In genomic region chr3:170359178-170359704, GRCh38 we compare ENCODE assay signal across 9 cellular contexts. TPM values are rescaled to one million over a fixed set of nuclear protein-coding genes. Genes with fewer than 3 reads are reported as not detected.
DNase-seq lines count a peak whose midpoint lies in the region; ATAC-seq and TF ChIP-seq lines count a peak whose summit lies in the region.
"Had no signal": no experiment of that assay in that cellular context is flagged by ENCODE, and none has a peak within 500 bp of the region (broad histone marks: within the 10 kb centered on the region; RNA-seq: fewer than 3 reads in every experiment).

No MANE protein-coding gene starts in this region.

- H3K36me3 ChIP-seq in GM23338 (ENCODE audit: insufficient read depth) = peaks cover 36% of the 10 kb centered on the region

- H4K20me1 ChIP-seq in GM23338 (replicated peaks; ENCODE audit: insufficient read depth) = peaks cover 47% of the 10 kb centered on the region

- no peak overlapping the region for H2AFZ ChIP-seq in GM23338

- H3K4me2 ChIP-seq in GM23338 = peak overlapping the region; percentile 86

- H3K79me2 ChIP-seq in GM23338 (replicated peaks; ENCODE audit: insufficient read depth) = peaks cover 67% of the 10 kb centered on the region

- H3K4me1 Mint-ChIP-seq in GM23338 = peaks cover 48% of the 10 kb centered on the region
- H3K4me1 Mint-ChIP-seq in glutamatergic neuron (ENCODE audit: low read depth, unreplicated experiment) = peaks cover 32% of the 10 kb centered on the region

- peak overlapping the region; percentile 89 for H3K4me3 Mint-ChIP-seq in GM23338
- H3K4me3 Mint-ChIP-seq in glutamatergic neuron (ENCODE audit: unreplicated experiment) = peak overlapping the region; percentile 88

- H3F3A ChIP-seq in GM23338 (replicated peaks; ENCODE audit: low read depth) = peaks cover 24% of the 10 kb centered on the region

- ATAC-seq in GM23338 (no peak), HG03045 (IDR thresholded peaks at IDR 0.05; ENCODE audit: unreplicated experiment) (no peak), HG02938 (IDR thresholded peaks at IDR 0.05; ENCODE audit: unreplicated experiment) (no peak)

- no peaks in the 10 kb centered on the region for H3K9me2 ChIP-seq in GM23338 (ENCODE audit: insufficient read depth)

- peaks cover 46% of the 10 kb centered on the region for H3K4me1 ChIP-seq in GM23338 (ENCODE audit: insufficient read depth)

- H3K27ac Mint-ChIP-seq in GM23338 (peak overlapping the region; percentile 89), glutamatergic neuron (ENCODE audit: unreplicated experiment) (peak overlapping the region; percentile 68)

- peak overlapping the region; percentile 92 for H3K4me3 ChIP-seq in GM23338
- H3K4me3 ChIP-seq in WI38 (ENCODE audit: low read depth, low read length) = peak overlapping the region; percentile 79
- peak overlapping the region; percentile 72 for H3K4me3 ChIP-seq in skeletal muscle cell (ENCODE audit: low read depth, low read length)

- H3K9me3 Mint-ChIP-seq in GM23338 (no peaks in the 10 kb centered on the region; the same call in 2 of the 3 replicates), glutamatergic neuron (ENCODE audit: unreplicated experiment) (peaks cover 9% of the 10 kb centered on the region)

- H3K27me3 Mint-ChIP-seq in GM23338 (ENCODE audit: insufficient read depth, low read depth, poor library complexity) (peaks cover 11% of the 10 kb centered on the region), glutamatergic neuron (ENCODE audit: unreplicated experiment) (peaks cover 7% of the 10 kb centered on the region)

- TF ChIP-seq CTCF in GM23338 (conservative IDR thresholded peaks at IDR 0.05; ENCODE audit: low read depth in 2 of 2) (no peak), WI38 (IDR thresholded peaks at IDR 0.05; ENCODE audit: low read depth, low read length) (no peak), glutamatergic neuron (IDR thresholded peaks at IDR 0.05; ENCODE audit: partially characterized antibody, unreplicated experiment) (no peak), GM10266 (IDR thresholded peaks at IDR 0.05; ENCODE audit: control insufficient read depth, insufficient read depth, low read depth, missing control alignments) (no peak)

- no peak for DNase-seq in GM23338 (ENCODE audit: low spot score)
- DNase-seq in glutamatergic neuron = no peak
- no peak for DNase-seq in skeletal muscle cell (ENCODE audit: low read depth)
- DNase-seq in activated CD8-positive, alpha-beta memory T cell treated with anti-CD3 and anti-CD28 coated beads, Interleukin-2, amount 50 U/mL, for 4 hours = no peak
- DNase-seq in GM10266 (ENCODE audit: extremely low spot score) = no peak
- DNase-seq: NCI-H2107 had no signal

- peak overlapping the region; percentile 93 for H3K27ac ChIP-seq in GM23338 (ENCODE audit: low read depth)

- no peaks in the 10 kb centered on the region for H3K27me3 ChIP-seq in GM23338 (ENCODE audit: insufficient read depth)

- peaks cover 60% of the 10 kb centered on the region for H3K36me3 Mint-ChIP-seq in GM23338 (ENCODE audit: low read depth)
- peaks cover 3% of the 10 kb centered on the region for H3K36me3 Mint-ChIP-seq in glutamatergic neuron (ENCODE audit: unreplicated experiment)

TF ChIP-seq in GM23338, 12 proteins besides CTCF, POLR2A, EP300 and RAD21:
- no peak for TF ChIP-seq ZNF462 (CRISPR knock-in tag; IDR thresholded peaks at IDR 0.05)
- no peak for TF ChIP-seq NANOG (IDR thresholded peaks at IDR 0.05; ENCODE audit: borderline replicate concordance)
- no peak for TF ChIP-seq ZNF114 (CRISPR knock-in tag; IDR thresholded peaks at IDR 0.05)
- no peak; the same call in 1 of the 2 replicates for TF ChIP-seq POLR2AphosphoS5 (IDR thresholded peaks at IDR 0.05; ENCODE audit: low read depth)
- no peak for TF ChIP-seq EZH2phosphoT487 (IDR thresholded peaks at IDR 0.05; ENCODE audit: unreplicated experiment)
- TF ChIP-seq STAT1 (IDR thresholded peaks at IDR 0.05; ENCODE audit: unreplicated experiment) = no peak
- no peak for TF ChIP-seq EZH2 (IDR thresholded peaks at IDR 0.05; ENCODE audit: low read depth, unreplicated experiment)
- no peak for TF ChIP-seq CREB1 (CRISPR knock-in tag; IDR thresholded peaks at IDR 0.05; ENCODE audit: low read depth)

RNA-seq across cellular contexts. Expression of gene SKIL, which starts 1.7 kb away (rescaled TPM):
- 309 and 358 TPM in 2 replicates for total RNA-seq in GM23338 (2014; rRNA removed; shearing (Covaris generic))
- polyA plus RNA-seq in GM23338 (2016; fragmentation: Nextera tagmentation; extraction: Ambion mirVana) = 134 and 141 TPM in 2 replicates
- total RNA-seq in glutamatergic neuron (ENCODE audit: unreplicated experiment) = 52.3 TPM

RNA-seq across cellular contexts. Expression of gene CLDN11, which starts 59.4 kb away (rescaled TPM):
- 8.1 and 8.3 TPM in 2 replicates for total RNA-seq in GM23338 (2014; rRNA removed; shearing (Covaris generic))
- polyA plus RNA-seq in GM23338 (2016; fragmentation: Nextera tagmentation; extraction: Ambion mirVana) = 5.2 and 6.8 TPM in 2 replicates
- total RNA-seq in glutamatergic neuron (ENCODE audit: unreplicated experiment) = 0.44 TPM
